Comparison of ENCODE assay signal across 9 cellular contexts in the genomic region with DNA sequence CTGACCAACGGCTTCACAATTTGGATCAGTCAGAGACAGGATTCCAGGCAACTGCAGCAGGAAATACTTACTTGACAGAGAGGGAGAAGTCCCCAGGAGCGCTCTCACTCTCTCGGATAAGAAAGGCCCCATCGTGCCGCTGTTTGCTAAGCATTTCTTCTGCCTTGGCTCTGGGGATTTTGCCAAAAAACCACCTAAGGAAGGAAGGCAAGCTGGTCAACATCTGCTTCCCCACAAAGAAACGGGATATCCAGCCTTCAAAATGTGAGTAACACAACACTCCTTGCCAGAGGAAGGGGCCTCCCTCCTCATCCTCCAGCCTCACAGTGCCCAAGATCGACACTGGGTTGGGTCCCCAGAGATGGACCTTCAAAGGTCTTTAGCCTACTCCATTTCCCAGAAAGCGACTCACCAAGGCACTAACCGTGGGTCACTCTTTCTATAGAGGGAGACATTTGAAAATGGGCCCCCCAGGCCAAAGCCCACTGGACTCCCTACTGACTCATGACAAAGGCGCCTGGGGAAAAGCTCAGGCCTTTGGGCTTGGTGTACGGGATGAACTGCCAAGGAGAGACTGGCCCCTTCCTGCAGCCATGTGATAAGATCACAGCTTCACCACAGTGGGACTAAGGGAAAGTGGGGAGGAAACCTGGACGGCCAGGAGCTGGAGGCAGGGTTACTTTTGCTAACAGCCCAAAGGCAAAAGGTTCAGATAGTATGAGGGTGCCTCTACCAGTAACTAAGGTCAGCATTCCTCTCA. TPM values are rescaled to one million over a fixed set of nuclear protein-coding genes. Genes with fewer than 3 reads are reported as not detected.
DNase-seq lines count a peak whose midpoint lies in the region; ATAC-seq, FAIRE-seq and TF ChIP-seq lines count a peak whose summit lies in the region.
"Had no signal": no experiment of that assay in that cellular context is flagged by ENCODE, and none has a peak within 500 bp of the region (broad histone marks: within the 10 kb centered on the region; RNA-seq: fewer than 3 reads in every experiment).

No MANE protein-coding gene starts in this region.

- no peak for DNase-seq in GM12892 (ENCODE audit: insufficient read length)
- DNase-seq in RWPE1 (ENCODE audit: low spot score) = no peak
- DNase-seq in esophagus squamous epithelium (lab: John Stamatoyannopoulos, UW) = no peak
- no peak for DNase-seq in psoas muscle
- no peak for DNase-seq in DMS114 treated with DMSO at 0.1 percent for 48 hours (lab: John Stamatoyannopoulos, UW; ENCODE audit: unreplicated experiment)

- H3K9me3 ChIP-seq in esophagus squamous epithelium (no peaks in the 10 kb centered on the region), psoas muscle (no peaks in the 10 kb centered on the region)
- H3K9me3 ChIP-seq: prostate gland had no signal

- peak; percentile 54 for FAIRE-seq in GM12892 (lab: Jason Lieb, UNC)

- H3K27me3 ChIP-seq in esophagus squamous epithelium = no peaks in the 10 kb centered on the region
- H3K27me3 ChIP-seq in psoas muscle (ENCODE audit: insufficient read depth in 3 of 3, low read length in 2 of 3) = no peaks in the 10 kb centered on the region

- TF ChIP-seq POLR2A in GM12892 (IDR thresholded peaks at IDR 0.05; ENCODE audit: low read depth, low read length) (no peak), esophagus squamous epithelium (IDR thresholded peaks at IDR 0.05) (no peak)

- H3K27ac ChIP-seq in RWPE1 = peak overlapping the region; percentile 37
- H3K27ac ChIP-seq in esophagus squamous epithelium = peak overlapping the region in 3 of 4 donors; percentile 45 to 61 (median 47)
- peak overlapping the region; percentile 42 for H3K27ac ChIP-seq in psoas muscle
- H3K27ac ChIP-seq: prostate gland had no signal

- H3K4me3 ChIP-seq in esophagus squamous epithelium = no peak overlapping the region
- H3K4me3 ChIP-seq in psoas muscle = no peak overlapping the region
- H3K4me3 ChIP-seq: prostate gland had no signal

- WGBS in esophagus squamous epithelium, 2 donors = 61 to 77% methylated on average over 6 to 10 of the region's 12 CpGs
- 53 to 58% (median 56%) methylated on average over 12 of the region's 12 CpGs for WGBS in psoas muscle, 3 donors

- no peak for TF ChIP-seq CTCF in RWPE1 (conservative IDR thresholded peaks at IDR 0.05; ENCODE audit: low read depth)
- TF ChIP-seq CTCF in esophagus squamous epithelium (IDR thresholded peaks at IDR 0.05) = no peak
- TF ChIP-seq CTCF in psoas muscle (IDR thresholded peaks at IDR 0.05) = no peak

- intact Hi-C loops in esophagus squamous epithelium (cut with DNase I) (loop anchor here (10.0 kb wide), 1 partner anchor 179 kb away; no protein-coding TSS in a partner anchor), psoas muscle (cut with DNase I) (no loop called here)

- H3K36me3 ChIP-seq in esophagus squamous epithelium = peaks cover 5 to 69% (median 6%) of the 10 kb centered on the region in 3 donors
- peaks cover 0 to 18% of the 10 kb centered on the region in 2 donors for H3K36me3 ChIP-seq in psoas muscle (ENCODE audit: insufficient read depth in 1 of 2, low read depth in 1 of 2)
- H3K36me3 ChIP-seq: prostate gland had no signal

- H3K4me1 ChIP-seq in esophagus squamous epithelium (peaks cover 3 to 39% (median 5%) of the 10 kb centered on the region in 3 donors), psoas muscle (peaks cover 11% of the 10 kb centered on the region)
- H3K4me1 ChIP-seq: prostate gland had no signal

- ATAC-seq in psoas muscle (peak in 1 of 4 donors; percentile 23), GM21360 (IDR thresholded peaks at IDR 0.05; ENCODE audit: unreplicated experiment) (no peak), HG03196 (IDR thresholded peaks at IDR 0.05; ENCODE audit: unreplicated experiment) (no peak), HG03025 (IDR thresholded peaks at IDR 0.05; ENCODE audit: low FRiP score, unreplicated experiment) (no peak)

- POLR2A ChIA-PET in RWPE1 (lab: Yijun Ruan, JAX; ENCODE audit: low non-redundant PET) = interaction anchor here (0.6 kb wide), 1 partner anchor 13 kb away, joined by 6 read pairs; no protein-coding TSS in a partner anchor

- CTCF ChIA-PET in RWPE1 (lab: Yijun Ruan, JAX) = interaction anchor here (0.7 kb wide), 1 partner anchor 71 kb away, joined by 4 read pairs; no protein-coding TSS in a partner anchor

RNA-seq across cellular contexts. Expression of a gene that starts 36.8 kb away (rescaled TPM):
- polyA plus RNA-seq in GM12892 (2012; ENCODE audit: missing spikeins) = 56.3 TPM
- total RNA-seq in esophagus squamous epithelium (10 to 100 TPM in 2 of 4 donors, 1 to 10 TPM in 2; 9.2 to 15.2 (median 11.2) TPM), psoas muscle (10 to 100 TPM; 11.3 to 41.7 (median 16.0) TPM)
- 10 to 100 TPM; 24.9 to 52.7 (median 34.5) TPM for polyA plus RNA-seq in psoas muscle

RNA-seq across cellular contexts. Expression of a gene that starts 55.0 kb away (rescaled TPM):
- 33.3 TPM for polyA plus RNA-seq in GM12892 (2012; ENCODE audit: missing spikeins)
- total RNA-seq in esophagus squamous epithelium (10 to 100 TPM; 14.6 to 28.0 (median 21.2) TPM), psoas muscle (10 to 100 TPM; 19.2 to 45.8 (median 37.6) TPM)
- polyA plus RNA-seq in psoas muscle = 10 to 100 TPM; 27.9 to 44.8 (median 32.2) TPM
